ENCODE assay signal across 1 cellular context in the genomic region with DNA sequence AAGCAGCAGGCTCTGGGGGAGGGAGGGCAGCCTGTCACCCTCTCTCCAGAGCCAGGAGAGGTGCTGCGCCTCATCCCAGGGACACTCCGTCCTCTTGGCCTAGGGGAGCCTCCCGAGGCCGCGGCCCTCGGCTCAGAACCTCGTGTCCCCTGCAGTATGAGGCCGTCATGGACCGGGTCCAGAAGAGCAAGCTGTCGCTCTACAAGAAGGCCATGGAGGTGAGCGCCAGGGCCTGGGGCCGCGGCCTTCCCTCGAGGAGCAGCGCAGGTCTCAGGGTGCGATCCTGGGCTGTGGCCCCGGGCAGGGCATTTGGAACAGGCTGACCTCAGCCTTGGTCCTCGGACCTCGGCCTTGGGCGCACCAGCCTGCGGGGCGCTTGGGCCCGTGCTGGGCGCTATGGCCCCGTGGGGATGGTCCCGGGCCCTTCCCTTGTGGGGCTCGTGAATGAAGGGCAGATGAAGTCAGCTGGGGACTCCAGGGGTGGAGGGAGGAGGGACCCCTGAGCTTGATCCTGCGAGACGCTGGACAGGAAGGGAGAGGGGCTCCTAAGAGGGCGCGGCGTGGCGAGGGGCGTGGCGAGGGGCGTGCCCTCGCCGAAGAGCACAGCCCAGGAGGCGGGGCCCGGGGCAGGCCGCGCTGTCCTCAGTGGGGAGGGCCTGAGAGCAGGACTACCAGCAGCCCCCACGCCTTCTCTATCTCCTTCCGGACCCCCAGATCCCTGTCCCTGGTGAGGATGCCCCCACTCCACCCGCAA.
TF ChIP-seq lines count a peak whose summit lies in the region.

No MANE protein-coding gene starts in this region.

TF ChIP-seq in K562, 482 proteins besides CTCF, POLR2A, EP300 and RAD21:
- TF ChIP-seq MAX (CRISPR knock-in tag; IDR thresholded peaks at IDR 0.05) (peak; percentile 22; the same call in 1 of the 2 replicates), L3MBTL2 (IDR thresholded peaks at IDR 0.05) (peak; percentile 39), HNRNPK (IDR thresholded peaks at IDR 0.05; ENCODE audit: low read depth, low read length, poor library complexity, severe bottlenecking) (no peak), HMGN3 (IDR thresholded peaks at IDR 0.05; ENCODE audit: borderline replicate concordance, extremely low read depth, insufficient read length, low read depth, low read length) (peak; percentile 35), ZNF263 (CRISPR knock-in tag; IDR thresholded peaks at IDR 0.05; ENCODE audit: borderline replicate concordance) (0 out of 2 replicates have a peak, but pooled peaks have one; percentile 41), MCM5 (IDR thresholded peaks at IDR 0.05; ENCODE audit: low read depth) (no peak), ZBTB33 (CRISPR knock-in tag; IDR thresholded peaks at IDR 0.05) (0 out of 2 replicates have a peak, but pooled peaks have one; percentile 71), MYNN (IDR thresholded peaks at IDR 0.05) (no peak), MYNN (CRISPR knock-in tag; IDR thresholded peaks at IDR 0.05) (no peak), SUPT5H (IDR thresholded peaks at IDR 0.05) (no peak), IRF9 (tag; IDR thresholded peaks at IDR 0.05) (no peak), E2F1 (CRISPR knock-in tag; IDR thresholded peaks at IDR 0.05) (no peak), ELF1 (tag; IDR thresholded peaks at IDR 0.05) (no peak), SP1 (CRISPR knock-in tag; IDR thresholded peaks at IDR 0.05) (peak; percentile 35; the same call in 1 of the 2 replicates), TCF7 (IDR thresholded peaks at IDR 0.05; ENCODE audit: borderline replicate concordance) (no peak), YY1 (IDR thresholded peaks at IDR 0.05; ENCODE audit: borderline replicate concordance in 1 of 3, control insufficient read depth in 1 of 3, extremely low read depth in 1 of 3, insufficient read depth in 3 of 3, insufficient read length in 1 of 3, insufficient replicate concordance in 2 of 3, low read depth in 1 of 3, low read length in 2 of 3) (no peak)
